In genomic region chr5:59401637-59402036, GRCh38 we compare ENCODE assay signal across 17 cellular contexts.
DNase-seq lines count a peak whose midpoint lies in the region; ATAC-seq and TF ChIP-seq lines count a peak whose summit lies in the region.
"Had no signal": no experiment of that assay in that cellular context is flagged by ENCODE, and none has a peak within 500 bp of the region (broad histone marks: within the 10 kb centered on the region; RNA-seq: fewer than 3 reads in every experiment).

No MANE protein-coding gene starts in this region.

- H3K36me3 ChIP-seq in mucosa of descending colon (ENCODE audit: low read depth): no peaks in the 10 kb centered on the region
- H3K36me3 ChIP-seq: BE2C had no signal

- no peaks in the 10 kb centered on the region for H3K4me1 ChIP-seq in mucosa of descending colon (ENCODE audit: low read depth)
- H3K4me1 ChIP-seq: BE2C had no signal

- DNase-seq in NCI-H1092 treated with DMSO at 0.1 percent for 48 hours (lab: John Stamatoyannopoulos, UW): peak; percentile 2
- no peak for DNase-seq in NCI-H1092 (lab: John Stamatoyannopoulos, UW)
- DNase-seq in NCI-H146 (lab: John Stamatoyannopoulos, UW): peak; percentile 64
- DNase-seq in NCI-H748 treated with DMSO at 0.1 percent for 48 hours (lab: John Stamatoyannopoulos, UW): peak; percentile 79
- no peak for DNase-seq in mucosa of descending colon
- no peak for DNase-seq in GM20000 (ENCODE audit: low spot score)
- no peak for DNase-seq in kidney glomerular epithelial cell (lab: John Stamatoyannopoulos, UW)
- DNase-seq: BE2C; CD4-positive, alpha-beta T cell; GF-D8; HFFc6; KG1; NCI-H2227 treated with DMSO at 0.1 percent for 48 hours; NCI-H82 had no signal

- H3K4me3 ChIP-seq in mucosa of descending colon: no peak overlapping the region

- peaks cover 5% of the 10 kb centered on the region for H3K9me3 ChIP-seq in mucosa of descending colon
- H3K9me3 ChIP-seq: BE2C had no signal

- no peak for TF ChIP-seq CTCF in mucosa of descending colon (IDR thresholded peaks at IDR 0.05)
- no peak for TF ChIP-seq CTCF in GM20000 (IDR thresholded peaks at IDR 0.05; ENCODE audit: extremely low read depth, missing control alignments)

- intact Hi-C loops in mucosa of descending colon (cut with DNase I, micrococcal nuclease): no loop called here

- peak; percentile 74 for ATAC-seq in mucosa of descending colon
- ATAC-seq in GM21619 (IDR thresholded peaks at IDR 0.05; ENCODE audit: unreplicated experiment): no peak
- ATAC-seq: HepG2, Panc1 had no signal

Comparison
In these comparisons a context has a peak if more than half of its experiments do, and no peak if none do; other contexts are left out.
1. DNase-seq: peak in NCI-H1092 treated with DMSO at 0.1 percent for 48 hours (single experiment), NCI-H146 (single experiment) and NCI-H748 treated with DMSO at 0.1 percent for 48 hours (single experiment); none in NCI-H1092 (single experiment), mucosa of descending colon (0 of 3), GM20000 (single experiment) and kidney glomerular epithelial cell (single experiment).